Comparison of ENCODE assay signal across 8 cellular contexts in genomic region chr10:12214763-12215218, GRCh38. TPM values are rescaled to one million over a fixed set of nuclear protein-coding genes. Genes with fewer than 3 reads are reported as not detected.
DNase-seq lines count a peak whose midpoint lies in the region; ATAC-seq and TF ChIP-seq lines count a peak whose summit lies in the region.

No MANE protein-coding gene starts in this region.

- ATAC-seq in HG02870 (IDR thresholded peaks at IDR 0.05; ENCODE audit: unreplicated experiment) = no peak
- no peak for ATAC-seq in GM18520 (IDR thresholded peaks at IDR 0.05; ENCODE audit: unreplicated experiment)

- no peak overlapping the region for H3K4me3 ChIP-seq in ACC112 (ENCODE audit: low read depth, low read length)
- H3K4me3 ChIP-seq in retinal pigment epithelial cell (ENCODE audit: low read length) = no peak overlapping the region

- peaks cover 14% of the 10 kb centered on the region for H3K79me2 ChIP-seq in ACC112 (ENCODE audit: control insufficient read depth, insufficient read depth, low read length, unreplicated experiment)

- peak overlapping the region; percentile 14; the same call in 1 of the 2 replicates for H3K27ac ChIP-seq in ACC112 (ENCODE audit: low read depth, low read length)

- H3K4me1 Mint-ChIP-seq in activated T-helper 1 cell treated with anti-CD3 and anti-CD28 coated beads, Interleukin-12 subunit alpha, Interleukin-12 subunit beta, Interleukin-2, Interleukin-4 antibody, amounts not matched to agents 30 ng/mL and 10 ng/mL and 1 ng/mL, durations not matched to agents 14 hours and 24 hours and 36 hours (ENCODE audit: low read depth) = peaks cover 37% of the 10 kb centered on the region

- H3K27me3 Mint-ChIP-seq in activated T-helper 1 cell treated with anti-CD3 and anti-CD28 coated beads, Interleukin-12 subunit alpha, Interleukin-12 subunit beta, Interleukin-2, Interleukin-4 antibody, amounts not matched to agents 30 ng/mL and 10 ng/mL and 1 ng/mL, durations not matched to agents 14 hours and 24 hours and 36 hours (ENCODE audit: insufficient read depth) = no peaks in the 10 kb centered on the region

- peak overlapping the region; percentile 43 for H3K4me3 Mint-ChIP-seq in activated T-helper 1 cell treated with anti-CD3 and anti-CD28 coated beads, Interleukin-12 subunit alpha, Interleukin-12 subunit beta, Interleukin-2, Interleukin-4 antibody, amounts not matched to agents 30 ng/mL and 10 ng/mL and 1 ng/mL, durations not matched to agents 14 hours and 24 hours and 36 hours

- peaks cover 4% of the 10 kb centered on the region for H3K4me1 ChIP-seq in ACC112 (ENCODE audit: control insufficient read depth, insufficient read depth, low read length, unreplicated experiment)

- H3K27me3 ChIP-seq in ACC112 (ENCODE audit: insufficient read depth, low read length) = no peaks in the 10 kb centered on the region

- peak overlapping the region; percentile 55 for H2AFZ ChIP-seq in ACC112 (ENCODE audit: low read length, unreplicated experiment)

- H3K36me3 Mint-ChIP-seq in activated T-helper 1 cell treated with anti-CD3 and anti-CD28 coated beads, Interleukin-12 subunit alpha, Interleukin-12 subunit beta, Interleukin-2, Interleukin-4 antibody, amounts not matched to agents 30 ng/mL and 10 ng/mL and 1 ng/mL, durations not matched to agents 14 hours and 24 hours and 36 hours (ENCODE audit: low read depth) = peaks cover 43% of the 10 kb centered on the region

- no peaks in the 10 kb centered on the region for H3K9me3 Mint-ChIP-seq in activated T-helper 1 cell treated with anti-CD3 and anti-CD28 coated beads, Interleukin-12 subunit alpha, Interleukin-12 subunit beta, Interleukin-2, Interleukin-4 antibody, amounts not matched to agents 30 ng/mL and 10 ng/mL and 1 ng/mL, durations not matched to agents 14 hours and 24 hours and 36 hours

- H3K27ac Mint-ChIP-seq in activated T-helper 1 cell treated with anti-CD3 and anti-CD28 coated beads, Interleukin-12 subunit alpha, Interleukin-12 subunit beta, Interleukin-2, Interleukin-4 antibody, amounts not matched to agents 30 ng/mL and 10 ng/mL and 1 ng/mL, durations not matched to agents 14 hours and 24 hours and 36 hours = peak overlapping the region; percentile 59

- peaks cover 42% of the 10 kb centered on the region for H3K36me3 ChIP-seq in ACC112 (ENCODE audit: insufficient read depth, low read length)

- peak; percentile 68 for TF ChIP-seq CTCF in retinal pigment epithelial cell (conservative IDR thresholded peaks at IDR 0.05; ENCODE audit: low read depth, low read length)

- intact Hi-C loops in activated T-helper 1 cell treated with anti-CD3 and anti-CD28 coated beads, Interleukin-12 subunit alpha, Interleukin-12 subunit beta, Interleukin-2, Interleukin-4 antibody, amounts not matched to agents 30 ng/mL and 10 ng/mL and 1 ng/mL, durations not matched to agents 14 hours and 24 hours and 36 hours (cut with micrococcal nuclease) = loop anchor here (1.0 to 2.0 kb wide), 4 partner anchors 18 to 688 kb away; partner anchors contain the start of gene CDC123

- DNase-seq in ELR (ENCODE audit: low read depth) (peak; percentile 71), NCI-H2171 treated with DMSO at 0.1 percent for 48 hours (lab: John Stamatoyannopoulos, UW) (peak; percentile 61), globus pallidus (ENCODE audit: low spot score) (peak; percentile 51), retinal pigment epithelial cell (ENCODE audit: low read depth) (no peak)
- peak; percentile 15 for DNase-seq in activated T-helper 1 cell treated with anti-CD3 and anti-CD28 coated beads, Interleukin-12 subunit alpha, Interleukin-12 subunit beta, Interleukin-2, Interleukin-4 antibody, amounts not matched to agents 30 ng/mL and 10 ng/mL and 1 ng/mL, durations not matched to agents 14 hours and 24 hours and 36 hours (ENCODE audit: low spot score)

RNA-seq across cellular contexts. Expression of gene CDC123, which starts 18.8 kb away (rescaled TPM):
- total RNA-seq in activated T-helper 1 cell treated with anti-CD3 and anti-CD28 coated beads, Interleukin-12 subunit alpha, Interleukin-12 subunit beta, Interleukin-2, Interleukin-4 antibody, amounts not matched to agents 30 ng/mL and 10 ng/mL and 1 ng/mL, durations not matched to agents 14 hours and 24 hours and 36 hours = 190 and 191 TPM in 2 replicates

RNA-seq across cellular contexts. Expression of gene NUDT5, which starts 19.1 kb away (rescaled TPM):
- 121 and 131 TPM in 2 replicates for total RNA-seq in activated T-helper 1 cell treated with anti-CD3 and anti-CD28 coated beads, Interleukin-12 subunit alpha, Interleukin-12 subunit beta, Interleukin-2, Interleukin-4 antibody, amounts not matched to agents 30 ng/mL and 10 ng/mL and 1 ng/mL, durations not matched to agents 14 hours and 24 hours and 36 hours
